In genomic region chr3:99686469-99686868, GRCh38 we compare ENCODE assay signal across 1 cellular context.
TF ChIP-seq lines count a peak whose summit lies in the region.

No MANE protein-coding gene starts in this region.

TF ChIP-seq in HCT116, 20 proteins besides CTCF, POLR2A, EP300 and RAD21:
- no peak for TF ChIP-seq ZNF274 (IDR thresholded peaks at IDR 0.05; ENCODE audit: low read depth, low read length)
